Comparison of ENCODE assay signal across 1 cellular context in the genomic region with DNA sequence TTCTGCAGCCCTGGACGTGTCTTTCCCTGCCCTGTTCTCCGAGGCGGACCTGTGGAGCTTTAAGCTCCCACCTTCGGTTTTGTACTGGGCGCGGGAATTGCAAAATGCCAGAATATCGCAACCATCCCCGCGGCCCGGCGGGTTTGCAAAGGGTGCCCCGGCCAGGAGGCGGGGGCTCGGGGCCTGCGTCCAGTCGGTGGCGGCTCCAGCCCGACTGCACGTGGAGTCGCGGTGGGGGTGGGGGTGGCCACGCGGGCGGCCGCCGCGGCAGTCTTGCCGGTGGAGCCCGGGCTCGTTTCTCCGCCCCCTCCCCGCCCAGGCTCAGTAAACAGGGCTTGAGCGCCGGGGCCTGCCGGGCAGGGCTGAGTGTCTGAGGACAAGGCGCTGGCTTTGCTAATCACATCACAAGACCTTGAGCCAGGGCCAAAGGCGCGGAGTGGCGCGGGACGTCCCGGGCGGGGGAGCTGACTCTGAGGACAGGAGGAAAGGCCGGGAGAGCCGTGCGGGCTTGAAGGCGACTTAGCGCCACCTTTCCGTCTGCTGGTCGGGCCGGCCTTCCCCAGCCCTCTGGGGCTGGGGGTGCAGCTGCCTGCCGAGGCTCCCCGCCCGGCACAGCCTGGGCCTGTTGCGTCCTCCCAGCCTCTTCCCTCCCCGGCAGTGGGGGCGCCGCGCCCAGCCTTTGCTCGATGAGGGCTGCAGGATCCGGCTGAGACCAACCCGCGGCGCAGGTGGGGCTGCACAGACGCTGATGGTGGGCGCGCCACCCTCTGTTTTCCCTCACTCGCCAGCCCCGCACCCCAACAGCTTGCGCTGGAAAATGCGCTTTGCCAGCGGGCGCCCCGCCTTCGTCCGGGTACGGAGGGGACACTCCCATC.
A peak's percentile ranks its signal among the peaks of the same experiment; 100 is the strongest.
TF ChIP-seq lines count a peak whose summit lies in the region.

No MANE protein-coding gene starts in this region.

TF ChIP-seq in HepG2, 621 proteins besides CTCF, POLR2A, EP300 and RAD21 (continued from another document and continues in another):
- TF ChIP-seq CHD4 (IDR thresholded peaks at IDR 0.05; ENCODE audit: borderline replicate concordance, low read length) (no peak), TCF7 (IDR thresholded peaks at IDR 0.05; ENCODE audit: low read depth) (peak; percentile 57; the same call in 1 of the 2 replicates), NR2C2 (CRISPR knock-in tag; IDR thresholded peaks at IDR 0.05; ENCODE audit: borderline replicate concordance) (peak; percentile 34; the same call in 1 of the 2 replicates), TEAD3 (CRISPR knock-in tag; optimal IDR thresholded peaks at IDR 0.05; ENCODE audit: borderline replicate concordance) (peak; percentile 72), NR2F6 (IDR thresholded peaks at IDR 0.05) (no peak), NR2F6 (CRISPR knock-in tag; IDR thresholded peaks at IDR 0.05) (peak; percentile 63), ZNF331 (CRISPR knock-in tag; IDR thresholded peaks at IDR 0.05) (peak; percentile 80), STAG1 (CRISPR knock-in tag; IDR thresholded peaks at IDR 0.05) (peak; percentile 69), RFXANK (CRISPR knock-in tag; IDR thresholded peaks at IDR 0.05) (0 out of 2 replicates have a peak, but pooled peaks have one; percentile 6), ZNF256 (CRISPR knock-in tag; conservative IDR thresholded peaks at IDR 0.05) (peak; percentile 60; the same call in 1 of the 2 replicates), NFRKB (IDR thresholded peaks at IDR 0.05) (no peak), SRSF4 (IDR thresholded peaks at IDR 0.05; ENCODE audit: low read depth, low read length, poor library complexity, severe bottlenecking) (no peak), NR1H2 (CRISPR knock-in tag; IDR thresholded peaks at IDR 0.05; ENCODE audit: borderline replicate concordance, low read depth) (no peak; the same call in 1 of the 2 replicates), GFI1 (CRISPR knock-in tag; IDR thresholded peaks at IDR 0.05; ENCODE audit: borderline replicate concordance) (peak; percentile 91), ZNF83 (CRISPR knock-in tag; IDR thresholded peaks at IDR 0.05; ENCODE audit: borderline replicate concordance) (peak; percentile 17; the same call in 1 of the 2 replicates), ARNTL (CRISPR knock-in tag; IDR thresholded peaks at IDR 0.05) (peak; percentile 97), RXRB (CRISPR knock-in tag; IDR thresholded peaks at IDR 0.05; ENCODE audit: borderline replicate concordance) (0 out of 2 replicates have a peak, but pooled peaks have one; percentile 57), POLR2AphosphoS5 (IDR thresholded peaks at IDR 0.05; ENCODE audit: low read depth, low read length) (peak; percentile 44), ZNF605 (CRISPR knock-in tag; IDR thresholded peaks at IDR 0.05) (peak; percentile 60; the same call in 1 of the 2 replicates), ZNF577 (CRISPR knock-in tag; IDR thresholded peaks at IDR 0.05; ENCODE audit: borderline replicate concordance, low read depth) (no peak), PAF1 (CRISPR knock-in tag; IDR thresholded peaks at IDR 0.05) (no peak), ZBTB21 (CRISPR knock-in tag; IDR thresholded peaks at IDR 0.05) (no peak), ZNF749 (CRISPR knock-in tag; IDR thresholded peaks at IDR 0.05; ENCODE audit: borderline replicate concordance) (no peak), ZNF44 (CRISPR knock-in tag; IDR thresholded peaks at IDR 0.05) (no peak), ZNF598 (CRISPR knock-in tag; IDR thresholded peaks at IDR 0.05; ENCODE audit: borderline replicate concordance) (no peak; the same call in none of the 2 replicates), NFIB (CRISPR knock-in tag; IDR thresholded peaks at IDR 0.05; ENCODE audit: borderline replicate concordance) (no peak), TOPORS (CRISPR knock-in tag; IDR thresholded peaks at IDR 0.05) (peak; percentile 28; the same call in 1 of the 2 replicates), MAF1 (CRISPR knock-in tag; IDR thresholded peaks at IDR 0.05; ENCODE audit: borderline replicate concordance) (peak; percentile 25; the same call in 1 of the 2 replicates), FOXJ3 (CRISPR knock-in tag; IDR thresholded peaks at IDR 0.05; ENCODE audit: borderline replicate concordance) (no peak; the same call in none of the 2 replicates), TARDBP (CRISPR knock-in tag; IDR thresholded peaks at IDR 0.05) (no peak; the same call in 1 of the 2 replicates), ZNF205 (CRISPR knock-in tag; IDR thresholded peaks at IDR 0.05) (peak; percentile 85)
- TF ChIP-seq, protein P1, sequence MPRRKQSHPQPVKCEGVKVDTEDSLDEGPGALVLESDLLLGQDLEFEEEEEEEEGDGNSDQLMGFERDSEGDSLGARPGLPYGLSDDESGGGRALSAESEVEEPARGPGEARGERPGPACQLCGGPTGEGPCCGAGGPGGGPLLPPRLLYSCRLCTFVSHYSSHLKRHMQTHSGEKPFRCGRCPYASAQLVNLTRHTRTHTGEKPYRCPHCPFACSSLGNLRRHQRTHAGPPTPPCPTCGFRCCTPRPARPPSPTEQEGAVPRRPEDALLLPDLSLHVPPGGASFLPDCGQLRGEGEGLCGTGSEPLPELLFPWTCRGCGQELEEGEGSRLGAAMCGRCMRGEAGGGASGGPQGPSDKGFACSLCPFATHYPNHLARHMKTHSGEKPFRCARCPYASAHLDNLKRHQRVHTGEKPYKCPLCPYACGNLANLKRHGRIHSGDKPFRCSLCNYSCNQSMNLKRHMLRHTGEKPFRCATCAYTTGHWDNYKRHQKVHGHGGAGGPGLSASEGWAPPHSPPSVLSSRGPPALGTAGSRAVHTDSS (CRISPR knock-in tag; conservative IDR thresholded peaks at IDR 0.05) = no peak; the same call in 1 of the 2 replicates
- TF ChIP-seq, protein P2, sequence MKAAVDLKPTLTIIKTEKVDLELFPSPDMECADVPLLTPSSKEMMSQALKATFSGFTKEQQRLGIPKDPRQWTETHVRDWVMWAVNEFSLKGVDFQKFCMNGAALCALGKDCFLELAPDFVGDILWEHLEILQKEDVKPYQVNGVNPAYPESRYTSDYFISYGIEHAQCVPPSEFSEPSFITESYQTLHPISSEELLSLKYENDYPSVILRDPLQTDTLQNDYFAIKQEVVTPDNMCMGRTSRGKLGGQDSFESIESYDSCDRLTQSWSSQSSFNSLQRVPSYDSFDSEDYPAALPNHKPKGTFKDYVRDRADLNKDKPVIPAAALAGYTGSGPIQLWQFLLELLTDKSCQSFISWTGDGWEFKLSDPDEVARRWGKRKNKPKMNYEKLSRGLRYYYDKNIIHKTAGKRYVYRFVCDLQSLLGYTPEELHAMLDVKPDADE (CRISPR knock-in tag; IDR thresholded peaks at IDR 0.05) = no peak; the same call in 1 of the 2 replicates
- TF ChIP-seq, protein P3, sequence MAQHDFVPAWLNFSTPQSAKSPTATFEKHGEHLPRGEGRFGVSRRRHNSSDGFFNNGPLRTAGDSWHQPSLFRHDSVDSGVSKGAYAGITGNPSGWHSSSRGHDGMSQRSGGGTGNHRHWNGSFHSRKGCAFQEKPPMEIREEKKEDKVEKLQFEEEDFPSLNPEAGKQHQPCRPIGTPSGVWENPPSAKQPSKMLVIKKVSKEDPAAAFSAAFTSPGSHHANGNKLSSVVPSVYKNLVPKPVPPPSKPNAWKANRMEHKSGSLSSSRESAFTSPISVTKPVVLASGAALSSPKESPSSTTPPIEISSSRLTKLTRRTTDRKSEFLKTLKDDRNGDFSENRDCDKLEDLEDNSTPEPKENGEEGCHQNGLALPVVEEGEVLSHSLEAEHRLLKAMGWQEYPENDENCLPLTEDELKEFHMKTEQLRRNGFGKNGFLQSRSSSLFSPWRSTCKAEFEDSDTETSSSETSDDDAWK (CRISPR knock-in tag; IDR thresholded peaks at IDR 0.05) = no peak
- TF ChIP-seq, protein P4, sequence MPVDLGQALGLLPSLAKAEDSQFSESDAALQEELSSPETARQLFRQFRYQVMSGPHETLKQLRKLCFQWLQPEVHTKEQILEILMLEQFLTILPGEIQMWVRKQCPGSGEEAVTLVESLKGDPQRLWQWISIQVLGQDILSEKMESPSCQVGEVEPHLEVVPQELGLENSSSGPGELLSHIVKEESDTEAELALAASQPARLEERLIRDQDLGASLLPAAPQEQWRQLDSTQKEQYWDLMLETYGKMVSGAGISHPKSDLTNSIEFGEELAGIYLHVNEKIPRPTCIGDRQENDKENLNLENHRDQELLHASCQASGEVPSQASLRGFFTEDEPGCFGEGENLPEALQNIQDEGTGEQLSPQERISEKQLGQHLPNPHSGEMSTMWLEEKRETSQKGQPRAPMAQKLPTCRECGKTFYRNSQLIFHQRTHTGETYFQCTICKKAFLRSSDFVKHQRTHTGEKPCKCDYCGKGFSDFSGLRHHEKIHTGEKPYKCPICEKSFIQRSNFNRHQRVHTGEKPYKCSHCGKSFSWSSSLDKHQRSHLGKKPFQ (CRISPR knock-in tag; IDR thresholded peaks at IDR 0.05; ENCODE audit: insufficient replicate concordance) = peak; percentile 71
- TF ChIP-seq, protein P5, sequence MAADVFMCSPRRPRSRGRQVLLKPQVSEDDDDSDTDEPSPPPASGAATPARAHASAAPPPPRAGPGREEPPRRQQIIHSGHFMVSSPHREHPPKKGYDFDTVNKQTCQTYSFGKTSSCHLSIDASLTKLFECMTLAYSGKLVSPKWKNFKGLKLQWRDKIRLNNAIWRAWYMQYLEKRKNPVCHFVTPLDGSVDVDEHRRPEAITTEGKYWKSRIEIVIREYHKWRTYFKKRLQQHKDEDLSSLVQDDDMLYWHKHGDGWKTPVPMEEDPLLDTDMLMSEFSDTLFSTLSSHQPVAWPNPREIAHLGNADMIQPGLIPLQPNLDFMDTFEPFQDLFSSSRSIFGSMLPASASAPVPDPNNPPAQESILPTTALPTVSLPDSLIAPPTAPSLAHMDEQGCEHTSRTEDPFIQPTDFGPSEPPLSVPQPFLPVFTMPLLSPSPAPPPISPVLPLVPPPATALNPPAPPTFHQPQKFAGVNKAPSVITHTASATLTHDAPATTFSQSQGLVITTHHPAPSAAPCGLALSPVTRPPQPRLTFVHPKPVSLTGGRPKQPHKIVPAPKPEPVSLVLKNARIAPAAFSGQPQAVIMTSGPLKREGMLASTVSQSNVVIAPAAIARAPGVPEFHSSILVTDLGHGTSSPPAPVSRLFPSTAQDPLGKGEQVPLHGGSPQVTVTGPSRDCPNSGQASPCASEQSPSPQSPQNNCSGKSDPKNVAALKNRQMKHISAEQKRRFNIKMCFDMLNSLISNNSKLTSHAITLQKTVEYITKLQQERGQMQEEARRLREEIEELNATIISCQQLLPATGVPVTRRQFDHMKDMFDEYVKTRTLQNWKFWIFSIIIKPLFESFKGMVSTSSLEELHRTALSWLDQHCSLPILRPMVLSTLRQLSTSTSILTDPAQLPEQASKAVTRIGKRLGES (CRISPR knock-in tag; IDR thresholded peaks at IDR 0.05; ENCODE audit: borderline replicate concordance) = no peak; the same call in 1 of the 2 replicates
- TF ChIP-seq, protein P6, sequence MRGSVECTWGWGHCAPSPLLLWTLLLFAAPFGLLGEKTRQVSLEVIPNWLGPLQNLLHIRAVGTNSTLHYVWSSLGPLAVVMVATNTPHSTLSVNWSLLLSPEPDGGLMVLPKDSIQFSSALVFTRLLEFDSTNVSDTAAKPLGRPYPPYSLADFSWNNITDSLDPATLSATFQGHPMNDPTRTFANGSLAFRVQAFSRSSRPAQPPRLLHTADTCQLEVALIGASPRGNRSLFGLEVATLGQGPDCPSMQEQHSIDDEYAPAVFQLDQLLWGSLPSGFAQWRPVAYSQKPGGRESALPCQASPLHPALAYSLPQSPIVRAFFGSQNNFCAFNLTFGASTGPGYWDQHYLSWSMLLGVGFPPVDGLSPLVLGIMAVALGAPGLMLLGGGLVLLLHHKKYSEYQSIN (CRISPR knock-in tag; IDR thresholded peaks at IDR 0.05; ENCODE audit: borderline replicate concordance) = no peak
- TF ChIP-seq, protein P7, sequence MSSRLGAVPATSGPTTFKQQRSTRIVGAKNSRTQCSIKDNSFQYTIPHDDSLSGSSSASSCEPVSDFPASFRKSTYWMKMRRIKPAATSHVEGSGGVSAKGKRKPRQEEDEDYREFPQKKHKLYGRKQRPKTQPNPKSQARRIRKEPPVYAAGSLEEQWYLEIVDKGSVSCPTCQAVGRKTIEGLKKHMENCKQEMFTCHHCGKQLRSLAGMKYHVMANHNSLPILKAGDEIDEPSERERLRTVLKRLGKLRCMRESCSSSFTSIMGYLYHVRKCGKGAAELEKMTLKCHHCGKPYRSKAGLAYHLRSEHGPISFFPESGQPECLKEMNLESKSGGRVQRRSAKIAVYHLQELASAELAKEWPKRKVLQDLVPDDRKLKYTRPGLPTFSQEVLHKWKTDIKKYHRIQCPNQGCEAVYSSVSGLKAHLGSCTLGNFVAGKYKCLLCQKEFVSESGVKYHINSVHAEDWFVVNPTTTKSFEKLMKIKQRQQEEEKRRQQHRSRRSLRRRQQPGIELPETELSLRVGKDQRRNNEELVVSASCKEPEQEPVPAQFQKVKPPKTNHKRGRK (CRISPR knock-in tag; IDR thresholded peaks at IDR 0.05) = no peak
- TF ChIP-seq, protein P8, sequence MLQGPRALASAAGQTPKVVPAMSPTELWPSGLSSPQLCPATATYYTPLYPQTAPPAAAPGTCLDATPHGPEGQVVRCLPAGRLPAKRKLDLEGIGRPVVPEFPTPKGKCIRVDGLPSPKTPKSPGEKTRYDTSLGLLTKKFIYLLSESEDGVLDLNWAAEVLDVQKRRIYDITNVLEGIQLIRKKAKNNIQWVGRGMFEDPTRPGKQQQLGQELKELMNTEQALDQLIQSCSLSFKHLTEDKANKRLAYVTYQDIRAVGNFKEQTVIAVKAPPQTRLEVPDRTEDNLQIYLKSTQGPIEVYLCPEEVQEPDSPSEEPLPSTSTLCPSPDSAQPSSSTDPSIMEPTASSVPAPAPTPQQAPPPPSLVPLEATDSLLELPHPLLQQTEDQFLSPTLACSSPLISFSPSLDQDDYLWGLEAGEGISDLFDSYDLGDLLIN (CRISPR knock-in tag; IDR thresholded peaks at IDR 0.05; ENCODE audit: borderline replicate concordance) = peak; percentile 88; the same call in 1 of the 2 replicates
- TF ChIP-seq, protein P9, sequence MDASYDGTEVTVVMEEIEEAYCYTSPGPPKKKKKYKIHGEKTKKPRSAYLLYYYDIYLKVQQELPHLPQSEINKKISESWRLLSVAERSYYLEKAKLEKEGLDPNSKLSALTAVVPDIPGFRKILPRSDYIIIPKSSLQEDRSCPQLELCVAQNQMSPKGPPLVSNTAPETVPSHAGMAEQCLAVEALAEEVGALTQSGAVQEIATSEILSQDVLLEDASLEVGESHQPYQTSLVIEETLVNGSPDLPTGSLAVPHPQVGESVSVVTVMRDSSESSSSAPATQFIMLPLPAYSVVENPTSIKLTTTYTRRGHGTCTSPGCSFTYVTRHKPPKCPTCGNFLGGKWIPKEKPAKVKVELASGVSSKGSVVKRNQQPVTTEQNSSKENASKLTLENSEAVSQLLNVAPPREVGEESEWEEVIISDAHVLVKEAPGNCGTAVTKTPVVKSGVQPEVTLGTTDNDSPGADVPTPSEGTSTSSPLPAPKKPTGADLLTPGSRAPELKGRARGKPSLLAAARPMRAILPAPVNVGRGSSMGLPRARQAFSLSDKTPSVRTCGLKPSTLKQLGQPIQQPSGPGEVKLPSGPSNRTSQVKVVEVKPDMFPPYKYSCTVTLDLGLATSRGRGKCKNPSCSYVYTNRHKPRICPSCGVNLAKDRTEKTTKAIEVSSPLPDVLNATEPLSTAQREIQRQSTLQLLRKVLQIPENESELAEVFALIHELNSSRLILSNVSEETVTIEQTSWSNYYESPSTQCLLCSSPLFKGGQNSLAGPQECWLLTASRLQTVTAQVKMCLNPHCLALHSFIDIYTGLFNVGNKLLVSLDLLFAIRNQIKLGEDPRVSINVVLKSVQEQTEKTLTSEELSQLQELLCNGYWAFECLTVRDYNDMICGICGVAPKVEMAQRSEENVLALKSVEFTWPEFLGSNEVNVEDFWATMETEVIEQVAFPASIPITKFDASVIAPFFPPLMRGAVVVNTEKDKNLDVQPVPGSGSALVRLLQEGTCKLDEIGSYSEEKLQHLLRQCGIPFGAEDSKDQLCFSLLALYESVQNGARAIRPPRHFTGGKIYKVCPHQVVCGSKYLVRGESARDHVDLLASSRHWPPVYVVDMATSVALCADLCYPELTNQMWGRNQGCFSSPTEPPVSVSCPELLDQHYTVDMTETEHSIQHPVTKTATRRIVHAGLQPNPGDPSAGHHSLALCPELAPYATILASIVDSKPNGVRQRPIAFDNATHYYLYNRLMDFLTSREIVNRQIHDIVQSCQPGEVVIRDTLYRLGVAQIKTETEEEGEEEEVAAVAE (CRISPR knock-in tag; IDR thresholded peaks at IDR 0.05; ENCODE audit: borderline replicate concordance) = peak; percentile 64; the same call in 1 of the 2 replicates
